In the genomic region with DNA sequence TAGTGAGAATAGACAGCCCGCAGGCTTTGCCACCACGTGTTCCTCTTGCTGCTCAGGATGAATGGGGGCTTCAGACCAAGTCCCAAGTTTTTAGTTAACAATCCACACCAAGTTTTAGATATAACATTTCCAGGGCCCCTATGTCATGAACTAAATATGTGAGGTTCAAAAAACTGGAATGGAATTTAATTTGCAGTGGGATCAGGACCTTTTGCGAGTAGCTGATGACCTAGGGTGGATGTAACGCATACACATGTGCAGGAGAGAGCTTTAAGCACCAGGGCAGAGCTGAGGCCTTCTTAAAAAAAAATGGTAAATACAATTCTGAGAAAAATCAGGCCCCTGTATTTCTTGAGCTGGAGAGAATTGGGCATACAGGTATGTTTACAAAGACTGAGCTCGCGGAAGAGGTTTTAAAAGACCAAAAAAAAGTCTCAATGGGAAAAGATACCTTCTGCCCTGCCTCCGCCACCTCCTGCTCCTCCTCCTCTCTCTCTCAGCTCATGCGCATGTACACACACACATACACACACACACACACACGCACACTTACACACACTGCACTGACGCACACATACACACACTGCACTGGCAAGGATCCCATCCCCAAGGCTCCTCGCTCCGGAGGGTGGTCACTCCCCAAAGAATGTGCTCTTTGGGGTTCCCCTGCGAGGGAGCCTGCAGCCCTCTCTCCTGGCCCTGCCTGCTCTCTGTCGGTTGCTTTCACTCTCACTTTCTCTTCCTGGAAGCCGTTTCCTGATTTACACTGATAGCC, we compare ENCODE assay signal across 8 cellular contexts. TPM values are rescaled to one million over a fixed set of nuclear protein-coding genes. Genes with fewer than 3 reads are reported as not detected.
DNase-seq lines count a peak whose midpoint lies in the region; ATAC-seq, FAIRE-seq and TF ChIP-seq lines count a peak whose summit lies in the region.

No MANE protein-coding gene starts in this region.

- no peak overlapping the region for H3K9ac ChIP-seq in GM12878 (ENCODE audit: control insufficient read depth, insufficient read depth, low read length)

- intact Hi-C loops in Panc1 (cut with micrococcal nuclease; ENCODE audit: unreplicated experiment) (no loop called here), GM12878 (cut with micrococcal nuclease; ENCODE audit: unreplicated experiment) (no loop called here)

- peak; percentile 54; the same call in 1 of the 2 replicates for TF ChIP-seq POLR2A in GM12878 (IDR thresholded peaks at IDR 0.05; ENCODE audit: low read depth, low read length)

- ATAC-seq in Panc1 (peak; percentile 88), GM12878 (peak; percentile 85)

- FAIRE-seq in GM12878 (lab: Jason Lieb, UNC): no peak

- H3K79me2 ChIP-seq in GM12878 (ENCODE audit: control insufficient read depth, insufficient read depth, low read length): no peaks in the 10 kb centered on the region

- H3K36me3 ChIP-seq in Panc1 (ENCODE audit: control insufficient read depth, insufficient read depth, low read length): no peaks in the 10 kb centered on the region
- no peaks in the 10 kb centered on the region for H3K36me3 ChIP-seq in GM12878 (ENCODE audit: control insufficient read depth in 2 of 2, insufficient read depth in 2 of 2, low read length in 1 of 2)

- SMC1A ChIA-PET in GM12878 (lab: Charles Lee; ENCODE audit: uncharacterized antibody, unreplicated experiment): interaction anchor here (0.8 kb wide), 1 partner anchor 13 kb away, joined by 3 read pairs; no protein-coding TSS in a partner anchor

- H3K9me3 ChIP-seq in Panc1 (ENCODE audit: control insufficient read depth, insufficient read depth, low read depth, low read length) (no peaks in the 10 kb centered on the region), GM12878 (replicated peaks; ENCODE audit: control insufficient read depth, insufficient read depth, low read length) (no peaks in the 10 kb centered on the region)

- H3K4me1 ChIP-seq in Panc1 (ENCODE audit: control insufficient read depth, insufficient read depth, low read length) (peaks cover 21% of the 10 kb centered on the region), GM12878 (ENCODE audit: control insufficient read depth, insufficient read depth, low read length) (peaks cover 4% of the 10 kb centered on the region)

- no peak for TF ChIP-seq RAD21 in GM12878 (IDR thresholded peaks at IDR 0.05; ENCODE audit: insufficient read depth, low read depth, low read length)

- no peak for TF ChIP-seq EP300 in GM12878 (IDR thresholded peaks at IDR 0.05; ENCODE audit: borderline replicate concordance in 1 of 2, control insufficient read depth in 1 of 2, low read depth in 2 of 2, low read length in 2 of 2)

- in situ Hi-C loops in Panc1 (cut with HindIII; ENCODE audit: low pct_unique_long_range_greater_than_20kb, low sequenced_read_pairs) (no loop called here), GM12878 (cut with MboI) (no loop called here)

- H4K20me1 ChIP-seq in GM12878 (ENCODE audit: control insufficient read depth, insufficient read depth): no peaks in the 10 kb centered on the region

- H3K27ac ChIP-seq in Panc1 (ENCODE audit: low read length) (peak overlapping the region; percentile 78), GM12878 (ENCODE audit: control insufficient read depth, insufficient read depth) (no peak overlapping the region)

- POLR2A ChIA-PET in Panc1 (lab: Charles Lee) (no interaction called here), GM12878 (lab: Charles Lee) (no interaction called here)

- H3K27me3 ChIP-seq in Panc1 (ENCODE audit: control insufficient read depth, insufficient read depth, low read length): no peaks in the 10 kb centered on the region
- no peaks in the 10 kb centered on the region for H3K27me3 ChIP-seq in GM12878 (replicated peaks in 1 of 2; ENCODE audit: control insufficient read depth in 2 of 2, insufficient read depth in 2 of 2, low read length in 1 of 2)

- peak overlapping the region; percentile 90 for H2AFZ ChIP-seq in GM12878 (ENCODE audit: control insufficient read depth, low read depth, low read length)

- RAD21 ChIA-PET in GM12878 (lab: Charles Lee; ENCODE audit: unreplicated experiment): no interaction called here

- BruUV-seq in Panc1 (replicated peaks; lab: Mats Ljungman, UMichigan) (no TSS peak), GM12878 (replicated peaks; lab: Mats Ljungman, UMichigan) (no TSS peak)

- CTCF ChIA-PET in Panc1 (lab: Charles Lee) (interaction anchor here (0.6 kb wide), 1 partner anchor 371 kb away, joined by 3 read pairs; no protein-coding TSS in a partner anchor), GM12878 (lab: Yijun Ruan, JAX) (interaction anchor here (1.0 to 1.8 kb wide), 3 partner anchors 10 to 81 kb away, joined by 3 to 7 read pairs (median 4); no protein-coding TSS in a partner anchor)

- TF ChIP-seq CTCF in GM12865 (IDR thresholded peaks at IDR 0.05; ENCODE audit: insufficient read depth, low read depth, low read length, missing control alignments): no peak
- no peak for TF ChIP-seq CTCF in HFF-Myc (IDR thresholded peaks at IDR 0.05; ENCODE audit: low read depth, low read length, missing control alignments)
- TF ChIP-seq CTCF in Panc1 (IDR thresholded peaks at IDR 0.05): no peak
- TF ChIP-seq CTCF in GM12878 (IDR thresholded peaks at IDR 0.05 in 2 of 3, conservative IDR thresholded peaks at IDR 0.05 in 1 of 3; ENCODE audit: control insufficient read depth in 2 of 3, extremely low read depth in 1 of 3, insufficient read depth in 1 of 3, low read depth in 3 of 3, low read length in 3 of 3): no peak

- 15% methylated on average over 15 of the region's 15 CpGs for WGBS in GM12878 (ENCODE audit: insufficient coverage, insufficient replicate concordance, low lambda C conversion rate, missing lambda C conversion rate)

- peak overlapping the region; percentile 70 for H3K4me2 ChIP-seq in GM12878 (ENCODE audit: control insufficient read depth, insufficient read depth)

- H3K4me3 ChIP-seq in GM12865 (ENCODE audit: low read depth, low read length): peak overlapping the region; percentile 16
- H3K4me3 ChIP-seq in HFF-Myc (replicated peaks; ENCODE audit: low read depth, low read length): peak overlapping the region; percentile 28
- H3K4me3 ChIP-seq in Panc1 (ENCODE audit: low read depth in 2 of 2, low read length in 2 of 2): peak overlapping the region; percentile 37 to 72
- H3K4me3 ChIP-seq in GM12878: peak overlapping the region; percentile 35; the same call in 1 of the 2 replicates

- DNase-seq in GM12865 (ENCODE audit: low read depth) (peak; percentile 48), HFF-Myc (ENCODE audit: extremely low read depth, low read depth) (peak; percentile 20), Panc1 (ENCODE audit: low read depth, low spot score) (no peak), GM12878 (ENCODE audit: low read depth, low spot score) (peak; percentile 21), left kidney (ENCODE audit: low read depth, low spot score) (peak; percentile 73), GOT3 (lab: John Stamatoyannopoulos, UW) (no peak)
- peak; percentile 39 for DNase-seq in stimulated activated CD4-positive, alpha-beta T cell treated with anti-CD3 and anti-CD28 coated beads, Interleukin-4, amount 100 ng/mL, for 1 hour
- no peak for DNase-seq in central memory CD4-positive, alpha-beta T cell

TF ChIP-seq in GM12878, 131 proteins besides CTCF, POLR2A, EP300 and RAD21 (continues in another document):
- TF ChIP-seq, protein P1, sequence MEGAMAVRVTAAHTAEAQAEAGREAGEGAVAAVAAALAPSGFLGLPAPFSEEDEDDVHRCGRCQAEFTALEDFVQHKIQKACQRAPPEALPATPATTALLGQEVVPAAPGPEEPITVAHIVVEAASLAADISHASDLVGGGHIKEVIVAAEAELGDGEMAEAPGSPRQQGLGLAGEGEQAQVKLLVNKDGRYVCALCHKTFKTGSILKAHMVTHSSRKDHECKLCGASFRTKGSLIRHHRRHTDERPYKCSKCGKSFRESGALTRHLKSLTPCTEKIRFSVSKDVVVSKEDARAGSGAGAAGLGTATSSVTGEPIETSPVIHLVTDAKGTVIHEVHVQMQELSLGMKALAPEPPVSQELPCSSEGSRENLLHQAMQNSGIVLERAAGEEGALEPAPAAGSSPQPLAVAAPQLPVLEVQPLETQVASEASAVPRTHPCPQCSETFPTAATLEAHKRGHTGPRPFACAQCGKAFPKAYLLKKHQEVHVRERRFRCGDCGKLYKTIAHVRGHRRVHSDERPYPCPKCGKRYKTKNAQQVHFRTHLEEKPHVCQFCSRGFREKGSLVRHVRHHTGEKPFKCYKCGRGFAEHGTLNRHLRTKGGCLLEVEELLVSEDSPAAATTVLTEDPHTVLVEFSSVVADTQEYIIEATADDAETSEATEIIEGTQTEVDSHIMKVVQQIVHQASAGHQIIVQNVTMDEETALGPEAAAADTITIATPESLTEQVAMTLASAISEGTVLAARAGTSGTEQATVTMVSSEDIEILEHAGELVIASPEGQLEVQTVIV (IDR thresholded peaks at IDR 0.05; ENCODE audit: borderline replicate concordance, partially characterized antibody): no peak
- no peak for TF ChIP-seq CREM (IDR thresholded peaks at IDR 0.05; ENCODE audit: low read depth)
- TF ChIP-seq, protein P2, sequence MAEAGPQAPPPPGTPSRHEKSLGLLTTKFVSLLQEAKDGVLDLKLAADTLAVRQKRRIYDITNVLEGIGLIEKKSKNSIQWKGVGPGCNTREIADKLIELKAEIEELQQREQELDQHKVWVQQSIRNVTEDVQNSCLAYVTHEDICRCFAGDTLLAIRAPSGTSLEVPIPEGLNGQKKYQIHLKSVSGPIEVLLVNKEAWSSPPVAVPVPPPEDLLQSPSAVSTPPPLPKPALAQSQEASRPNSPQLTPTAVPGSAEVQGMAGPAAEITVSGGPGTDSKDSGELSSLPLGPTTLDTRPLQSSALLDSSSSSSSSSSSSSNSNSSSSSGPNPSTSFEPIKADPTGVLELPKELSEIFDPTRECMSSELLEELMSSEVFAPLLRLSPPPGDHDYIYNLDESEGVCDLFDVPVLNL (IDR thresholded peaks at IDR 0.05; ENCODE audit: low read depth, low read length): no peak

RNA-seq across cellular contexts. Expression of a gene that starts 48.2 kb away (rescaled TPM):
- 77.1 TPM for total RNA-seq in Panc1 (2021; ENCODE audit: unreplicated experiment)
- 38.0 TPM for polyA plus RNA-seq in Panc1 (2012; ENCODE audit: insufficient read length)
- 55.4 and 58.6 TPM in 2 replicates for total RNA-seq in GM12878 (2013; cell fraction: nucleolus; rRNA removed)
- total RNA-seq in GM12878 (2014; rRNA removed): 0.44 and 0.51 TPM in 2 replicates
- total RNA-seq in GM12878 (2014; rRNA removed; fragmentation: Illumina TruSeq; extraction: Trizol): 0.41 and 0.67 TPM in 2 replicates
- 0.72 and 1.1 TPM in 2 replicates for total RNA-seq in GM12878 (2021)
- polyA plus RNA-seq in GM12878 (2011; ENCODE audit: low read depth): 0.37 TPM
- polyA plus RNA-seq in GM12878 (2011; rRNA removed): 2.1 and 2.7 TPM in 2 replicates
- 2.5 and 3.5 TPM in 2 replicates for polyA plus RNA-seq in GM12878 (2011; cell fraction: cytosol; rRNA removed)
- 13.0 and 14.0 TPM in 2 replicates for polyA plus RNA-seq in GM12878 (2011; cell fraction: nucleus; rRNA removed)
- polyA plus RNA-seq in GM12878 (2012): 0.35 and 0.87 TPM in 2 replicates
- polyA plus RNA-seq in GM12878 (2014; fragmentation: Illumina TruSeq; extraction: Trizol): 0.51 and 3.1 TPM in 2 replicates
- under 1 TPM; 0.03 to 0.11 TPM for polyA plus RNA-seq in GM12878 (2014; fragmentation: Nextera tagmentation; extraction: Ambion mirVana)
- polyA plus RNA-seq in GM12878 (2014; rRNA removed): 0.65 and 1.1 TPM in 2 replicates
- polyA plus RNA-seq in GM12878 (2016; fragmentation: Nextera tagmentation; extraction: Ambion mirVana): 1 to 10 TPM in 1 of 2 experiments, under 1 TPM in 1; 0.99 to 1.3 TPM
- 8.0 and 13.2 TPM in 2 replicates for polyA minus RNA-seq in GM12878 (2011; rRNA and poly(A)+ RNA removed)
- 8.2 and 8.7 TPM in 2 replicates for polyA minus RNA-seq in GM12878 (2011; cell fraction: cytosol; rRNA and poly(A)+ RNA removed)
- polyA minus RNA-seq in GM12878 (2011; cell fraction: nucleus; rRNA and poly(A)+ RNA removed): 16.1 and 21.9 TPM in 2 replicates

Comparison
In these comparisons a context has a peak if more than half of its experiments do, and no peak if none do; other contexts are left out.
1. DNase-seq: peak in GM12865 (single experiment), HFF-Myc (single experiment), GM12878 (single experiment), left kidney (single experiment) and stimulated activated CD4-positive, alpha-beta T cell treated with anti-CD3 and anti-CD28 coated beads, Interleukin-4, amount 100 ng/mL, for 1 hour (single experiment); none in Panc1 (single experiment), central memory CD4-positive, alpha-beta T cell (single experiment) and GOT3 (single experiment).
2. Peak in every context shown above with its lines, with median percentiles within 50 percentile points of each other: H3K4me3 ChIP-seq.